8 cellular contexts compared by ENCODE assay signal in the genomic region with DNA sequence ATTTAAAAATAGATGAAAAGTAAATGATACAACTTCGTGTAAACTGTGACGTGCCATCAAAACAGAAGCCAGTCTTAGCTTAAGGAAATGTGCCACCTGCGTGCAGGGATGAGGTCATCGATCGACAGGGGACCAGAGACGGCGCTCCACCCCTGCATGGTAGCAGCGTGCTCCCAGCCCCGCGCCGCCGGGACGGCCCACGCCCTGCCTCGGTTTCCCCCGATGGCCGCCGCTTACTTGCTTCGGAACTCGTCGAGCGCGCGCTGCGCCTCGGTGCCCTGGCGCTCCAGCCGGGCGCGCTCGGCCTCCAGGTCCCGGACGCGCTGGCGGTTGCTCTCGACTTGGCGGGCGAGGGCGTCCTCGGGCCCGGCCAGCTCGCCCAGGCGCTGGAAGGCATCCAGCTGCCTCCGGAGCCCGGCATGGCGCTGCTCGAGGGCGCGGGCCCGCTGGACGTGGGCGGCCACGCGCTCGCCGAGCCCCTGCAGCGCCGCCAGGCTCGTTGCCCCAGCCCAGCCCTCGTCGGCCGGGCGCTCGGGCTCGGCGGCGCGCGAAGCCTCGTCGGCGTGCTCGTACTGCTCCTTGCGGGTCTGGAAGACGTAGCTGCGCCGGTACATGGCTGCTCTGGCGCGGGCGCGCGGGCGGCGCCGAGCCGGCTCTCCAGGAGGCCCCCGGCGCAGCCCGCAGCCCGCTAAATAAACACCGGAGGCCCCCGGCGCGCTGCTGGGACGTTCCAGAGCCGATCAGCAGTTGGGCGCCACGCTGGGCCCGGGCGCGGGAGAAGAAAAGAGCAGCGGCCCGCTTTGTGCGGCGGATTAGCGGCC. TPM values are rescaled to one million over a fixed set of nuclear protein-coding genes. Genes with fewer than 3 reads are reported as not detected.
A peak's percentile ranks its signal among the peaks of the same experiment; 100 is the strongest.
DNase-seq lines count a peak whose midpoint lies in the region; ATAC-seq and TF ChIP-seq lines count a peak whose summit lies in the region.

A gene (minus strand): TSS at position 664 of the 821 bp plus-strand sequence. CDS start 50 bp downstream, at position 614.

- no peak for TF ChIP-seq CTCF in CD4-positive, alpha-beta T cell (IDR thresholded peaks at IDR 0.05)
- TF ChIP-seq CTCF in HEK293 (tag by site-specific recombination; IDR thresholded peaks at IDR 0.05): no peak
- TF ChIP-seq CTCF in esophagus squamous epithelium (IDR thresholded peaks at IDR 0.05): no peak

- peak in 8 of 10 experiments; percentile 5 to 37 (median 24) for DNase-seq in CD4-positive, alpha-beta T cell
- DNase-seq in NCI-H748 (lab: John Stamatoyannopoulos, UW; ENCODE audit: unreplicated experiment) (peak; percentile 87), esophagus squamous epithelium (lab: John Stamatoyannopoulos, UW) (no peak)
- DNase-seq in activated T-cell treated with anti-CD3 and anti-CD28 coated beads, Interleukin-2, amount 50 U/mL, for 24 hours: peak; percentile 72
- peak; percentile 57 for DNase-seq in stimulated activated naive CD8-positive, alpha-beta T cell treated with anti-CD3 and anti-CD28 coated beads, Interleukin-15, Interleukin-2, amounts not matched to agents 100 U/mL and 50 U/mL, for 24 hours

- CTCF ChIA-PET in CD4-positive, alpha-beta T cell (lab: Charles Lee): interaction anchor here (0.8 to 1.3 kb wide), 4 partner anchors 14 to 152 kb away, joined by 3 to 6 read pairs (median 3); a partner anchor contains a TSS
- CTCF ChIA-PET in HEK293 (lab: Yijun Ruan, JAX): interaction anchor here (0.7 to 1.5 kb wide), 4 partner anchors 87 to 468 kb away, joined by 4 to 6 read pairs (median 4); no protein-coding TSS in a partner anchor

- peaks cover 24% of the 10 kb centered on the region for H3K27me3 Mint-ChIP-seq in CD4-positive, alpha-beta T cell
- peaks cover 20% of the 10 kb centered on the region for H3K27me3 Mint-ChIP-seq in activated T-cell treated with anti-CD3 and anti-CD28 coated beads, Interleukin-2, amount 50 U/mL, for 24 hours

- intact Hi-C loops in CD4-positive, alpha-beta T cell (cut with DNase I, micrococcal nuclease): no loop called here
- intact Hi-C loops in esophagus squamous epithelium (cut with DNase I): loop anchor here (10.0 kb wide), 1 partner anchor 374 kb away; no protein-coding TSS in a partner anchor

- H3K36me3 ChIP-seq in HEK293 (ENCODE audit: control insufficient read depth in 2 of 2, insufficient read depth in 1 of 2, low read length in 2 of 2) (no peaks in the 10 kb centered on the region), esophagus squamous epithelium (no peaks in the 10 kb centered on the region), muscle layer of duodenum (ENCODE audit: control insufficient read depth in 1 of 2, insufficient read depth in 2 of 2, low read length in 2 of 2) (no peaks in the 10 kb centered on the region)

- H3K9me3 Mint-ChIP-seq in CD4-positive, alpha-beta T cell: no peaks in the 10 kb centered on the region
- no peaks in the 10 kb centered on the region for H3K9me3 Mint-ChIP-seq in activated T-cell treated with anti-CD3 and anti-CD28 coated beads, Interleukin-2, amount 50 U/mL, for 24 hours

- H3K9me3 ChIP-seq in CD4-positive, alpha-beta T cell (ENCODE audit: control insufficient read depth, low read length): no peaks in the 10 kb centered on the region
- H3K9me3 ChIP-seq in HEK293 (ENCODE audit: control insufficient read depth, insufficient read depth, low read depth, low read length) (no peaks in the 10 kb centered on the region), esophagus squamous epithelium (no peaks in the 10 kb centered on the region), muscle layer of duodenum (ENCODE audit: control insufficient read depth in 1 of 2, low read length in 2 of 2) (no peaks in the 10 kb centered on the region)

- peak within 1 kb of the TSS; percentile 89 for H3K4me3 Mint-ChIP-seq in CD4-positive, alpha-beta T cell
- H3K4me3 Mint-ChIP-seq in activated T-cell treated with anti-CD3 and anti-CD28 coated beads, Interleukin-2, amount 50 U/mL, for 24 hours: peak within 1 kb of the TSS; percentile 78

- H3K4me3 ChIP-seq in HEK293 (ENCODE audit: low read depth, low read length) (peak within 1 kb of the TSS; percentile 51), esophagus squamous epithelium (peak within 1 kb of the TSS; percentile 36 to 74 (median 53)), muscle layer of duodenum (ENCODE audit: low read depth in 1 of 2, low read length in 2 of 2) (peak within 1 kb of the TSS; percentile 59 to 71)

- TF ChIP-seq POLR2A in esophagus squamous epithelium (IDR thresholded peaks at IDR 0.05): no peak

- H3K4me1 ChIP-seq in HEK293 (ENCODE audit: control insufficient read depth, insufficient read depth, low read length): peaks cover 6% of the 10 kb centered on the region
- peaks cover 0 to 32% (median 11%) of the 10 kb centered on the region in 3 donors for H3K4me1 ChIP-seq in esophagus squamous epithelium
- H3K4me1 ChIP-seq in muscle layer of duodenum (ENCODE audit: control insufficient read depth in 1 of 2, insufficient read depth in 2 of 2, low read length in 2 of 2): peaks cover 5 to 9% of the 10 kb centered on the region in 2 donors

- POLR2A ChIA-PET in CD4-positive, alpha-beta T cell (lab: Charles Lee): interaction anchor here (0.8 to 1.5 kb wide), 6 partner anchors 17 to 976 kb away, joined by 3 to 7 read pairs (median 4); a partner anchor contains a TSS
- POLR2A ChIA-PET in HEK293 (lab: Yijun Ruan, JAX): interaction anchor here (0.9 to 2.2 kb wide), 6 partner anchors 27 to 408 kb away, joined by 3 to 12 read pairs (median 4); a partner anchor contains a TSS

- WGBS in esophagus squamous epithelium, 2 donors: 0 to 12% methylated on average over 7 to 44 of the region's 106 CpGs

- peaks cover 15% of the 10 kb centered on the region for H3K27me3 ChIP-seq in CD4-positive, alpha-beta T cell (ENCODE audit: control insufficient read depth, insufficient read depth, low read length)
- H3K27me3 ChIP-seq in esophagus squamous epithelium: peaks cover 0 to 6% (median 0%) of the 10 kb centered on the region in 4 donors
- H3K27me3 ChIP-seq in muscle layer of duodenum (ENCODE audit: low read depth, low read length): no peaks in the 10 kb centered on the region

- no peaks in the 10 kb centered on the region for H3K36me3 Mint-ChIP-seq in CD4-positive, alpha-beta T cell (ENCODE audit: low read depth)
- no peaks in the 10 kb centered on the region for H3K36me3 Mint-ChIP-seq in activated T-cell treated with anti-CD3 and anti-CD28 coated beads, Interleukin-2, amount 50 U/mL, for 24 hours (ENCODE audit: low read depth)

- peaks cover 9% of the 10 kb centered on the region for H3K4me1 Mint-ChIP-seq in CD4-positive, alpha-beta T cell (ENCODE audit: low read depth)
- H3K4me1 Mint-ChIP-seq in activated T-cell treated with anti-CD3 and anti-CD28 coated beads, Interleukin-2, amount 50 U/mL, for 24 hours (ENCODE audit: low read depth): peaks cover 15% of the 10 kb centered on the region

- H3K27ac Mint-ChIP-seq in CD4-positive, alpha-beta T cell: peak within 1 kb of the TSS; percentile 62
- peak within 1 kb of the TSS; percentile 80 for H3K27ac Mint-ChIP-seq in activated T-cell treated with anti-CD3 and anti-CD28 coated beads, Interleukin-2, amount 50 U/mL, for 24 hours

- H3K27ac ChIP-seq in CD4-positive, alpha-beta T cell (ENCODE audit: low read depth, low read length): no peak within 1 kb of the TSS
- H3K27ac ChIP-seq in HEK293 (ENCODE audit: extremely low read depth, low read depth, low read length) (peak within 1 kb of the TSS; percentile 90), esophagus squamous epithelium (peak within 1 kb of the TSS; percentile 72 to 85 (median 76)), muscle layer of duodenum (ENCODE audit: low read length) (no peak within 1 kb of the TSS)

- peak; percentile 74 for ATAC-seq in CD4-positive, alpha-beta T cell (ENCODE audit: poor library complexity)
- ATAC-seq in stimulated activated naive CD8-positive, alpha-beta T cell treated with anti-CD3 and anti-CD28 coated beads, Interleukin-15, Interleukin-2, amounts not matched to agents 100 U/mL and 50 U/mL, for 24 hours: peak; percentile 80
- no peak for ATAC-seq in GM21619 (IDR thresholded peaks at IDR 0.05; ENCODE audit: unreplicated experiment)

TF ChIP-seq in HEK293, 187 proteins besides CTCF, POLR2A, EP300 and RAD21 (continues in another document):
- TF ChIP-seq, protein P1, sequence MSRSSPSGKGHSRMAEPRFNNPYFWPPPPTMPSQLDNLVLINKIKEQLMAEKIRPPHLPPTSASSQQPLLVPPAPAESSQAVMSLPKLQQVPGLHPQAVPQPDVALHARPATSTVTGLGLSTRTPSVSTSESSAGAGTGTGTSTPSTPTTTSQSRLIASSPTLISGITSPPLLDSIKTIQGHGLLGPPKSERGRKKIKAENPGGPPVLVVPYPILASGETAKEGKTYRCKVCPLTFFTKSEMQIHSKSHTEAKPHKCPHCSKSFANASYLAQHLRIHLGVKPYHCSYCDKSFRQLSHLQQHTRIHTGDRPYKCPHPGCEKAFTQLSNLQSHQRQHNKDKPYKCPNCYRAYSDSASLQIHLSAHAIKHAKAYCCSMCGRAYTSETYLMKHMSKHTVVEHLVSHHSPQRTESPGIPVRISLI (tag by site-specific recombination; IDR thresholded peaks at IDR 0.05): no peak
- TF ChIP-seq, protein P2, sequence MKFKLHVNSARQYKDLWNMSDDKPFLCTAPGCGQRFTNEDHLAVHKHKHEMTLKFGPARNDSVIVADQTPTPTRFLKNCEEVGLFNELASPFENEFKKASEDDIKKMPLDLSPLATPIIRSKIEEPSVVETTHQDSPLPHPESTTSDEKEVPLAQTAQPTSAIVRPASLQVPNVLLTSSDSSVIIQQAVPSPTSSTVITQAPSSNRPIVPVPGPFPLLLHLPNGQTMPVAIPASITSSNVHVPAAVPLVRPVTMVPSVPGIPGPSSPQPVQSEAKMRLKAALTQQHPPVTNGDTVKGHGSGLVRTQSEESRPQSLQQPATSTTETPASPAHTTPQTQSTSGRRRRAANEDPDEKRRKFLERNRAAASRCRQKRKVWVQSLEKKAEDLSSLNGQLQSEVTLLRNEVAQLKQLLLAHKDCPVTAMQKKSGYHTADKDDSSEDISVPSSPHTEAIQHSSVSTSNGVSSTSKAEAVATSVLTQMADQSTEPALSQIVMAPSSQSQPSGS (tag by site-specific recombination; IDR thresholded peaks at IDR 0.05; ENCODE audit: low read depth): peak; percentile 95
- TF ChIP-seq ZNF114 (tag by site-specific recombination; IDR thresholded peaks at IDR 0.05): no peak
- TF ChIP-seq ZNF311 (tag by site-specific recombination; IDR thresholded peaks at IDR 0.05; ENCODE audit: borderline replicate concordance): no peak
- 0 out of 2 replicates have a peak, but pooled peaks have one; percentile 26 for TF ChIP-seq ZNF394 (tag by site-specific recombination; IDR thresholded peaks at IDR 0.05; ENCODE audit: borderline replicate concordance)
- peak; percentile 53; the same call in 1 of the 2 replicates for TF ChIP-seq SP7 (tag by site-specific recombination; IDR thresholded peaks at IDR 0.05)
- TF ChIP-seq ZEB2 (tag by site-specific recombination; IDR thresholded peaks at IDR 0.05): peak; percentile 60

RNA-seq across cellular contexts. Expression of the gene that starts here (rescaled TPM):
- under 1 TPM; 0.27 to 0.42 TPM for total RNA-seq in CD4-positive, alpha-beta T cell
- total RNA-seq in esophagus squamous epithelium: 1 to 10 TPM in 2 of 4 donors, under 1 TPM in 2; 0.56 to 1.3 (median 1.00) TPM

Comparison
In these comparisons a context has a peak if more than half of its experiments do, and no peak if none do; other contexts are left out.
1. Peak in DNase-seq and ATAC-seq in CD4-positive, alpha-beta T cell; RNA of the gene not detected or under 1 TPM.
2. H3K27ac ChIP-seq: peak in HEK293 (single experiment) and esophagus squamous epithelium (4 of 4); none in CD4-positive, alpha-beta T cell (single experiment) and muscle layer of duodenum (single experiment).
3. Peak in every context shown above with its lines, with median percentiles within 50 percentile points of each other: H3K4me3 ChIP-seq.